Comparison of ENCODE assay signal across 1 cellular context in genomic region chr19:17861542-17862402, GRCh38.
TF ChIP-seq lines count a peak whose summit lies in the region.

No MANE protein-coding gene starts in this region.

TF ChIP-seq in GM12878, 131 proteins besides CTCF, POLR2A, EP300 and RAD21:
- TF ChIP-seq POLR2AphosphoS2 (IDR thresholded peaks at IDR 0.05; ENCODE audit: low read depth, low read length) (no peak; the same call in 1 of the 2 replicates), IKZF1 (conservative IDR thresholded peaks at IDR 0.05) (0 out of 2 replicates have a peak, but pooled peaks have one; percentile 1)
